33 cellular contexts compared by ENCODE assay signal in genomic region chr14:93201155-93201704, GRCh38.
"Had no signal": no experiment of that assay in that cellular context is flagged by ENCODE, and none has a peak within 500 bp of the region (broad histone marks: within the 10 kb centered on the region; RNA-seq: fewer than 3 reads in every experiment).

No MANE protein-coding gene starts in this region.

- H3K27me3 ChIP-seq: body of pancreas, cardiac muscle cell, dorsolateral prefrontal cortex, esophagus squamous epithelium had no signal

- H3K27ac Mint-ChIP-seq: activated B cell treated with CpG ODN at 0.5 μM for 24 hours; activated CD8-positive, alpha-beta T cell treated with anti-CD3 and anti-CD28 coated beads for 36 hours; activated naive CD8-positive, alpha-beta T cell; activated T-helper 17 cell treated with anti-CD3 and anti-CD28 coated beads, Interleukin-2, amount 50 U/mL, for 72 hours; dendritic cell treated with granulocyte-macrophage colony-stimulating factor and Interleukin-4, amounts not matched to agents 40 ng/mL and 50 ng/mL, for 4 days; T-helper 17 cell; T-helper 2 cell treated with Interferon-gamma antibody and Interleukin-4, amounts not matched to agents 5 μg/mL and 100 μg/mL, for 36 hours had no signal

- H3K4me3 Mint-ChIP-seq: activated B cell treated with CpG ODN at 0.5 μM for 24 hours; activated CD8-positive, alpha-beta T cell treated with anti-CD3 and anti-CD28 coated beads for 36 hours; activated naive CD8-positive, alpha-beta T cell; activated T-cell treated with anti-CD3 and anti-CD28 coated beads, Interleukin-2, amount 50 U/mL, for 4 hours; activated T-helper 17 cell treated with anti-CD3 and anti-CD28 coated beads, Interleukin-2, amount 50 U/mL, for 72 hours; dendritic cell treated with granulocyte-macrophage colony-stimulating factor and Interleukin-4, amounts not matched to agents 40 ng/mL and 50 ng/mL, for 4 days; effector memory CD8-positive, alpha-beta T cell; T-helper 17 cell; T-helper 2 cell treated with Interferon-gamma antibody and Interleukin-4, amounts not matched to agents 5 μg/mL and 100 μg/mL, for 36 hours had no signal

- H3K9me3 Mint-ChIP-seq: activated B cell treated with CpG ODN at 0.5 μM for 24 hours; activated CD8-positive, alpha-beta T cell treated with anti-CD3 and anti-CD28 coated beads for 36 hours; activated T-cell treated with anti-CD3 and anti-CD28 coated beads, Interleukin-2, amount 50 U/mL, for 4 hours; activated T-helper 17 cell treated with anti-CD3 and anti-CD28 coated beads, Interleukin-2, amount 50 U/mL, for 72 hours; dendritic cell treated with granulocyte-macrophage colony-stimulating factor and Interleukin-4, amounts not matched to agents 40 ng/mL and 50 ng/mL, for 4 days; effector memory CD8-positive, alpha-beta T cell; T-helper 2 cell treated with Interferon-gamma antibody and Interleukin-4, amounts not matched to agents 5 μg/mL and 100 μg/mL, for 36 hours had no signal

- FAIRE-seq: frontal cortex had no signal

- H3K9me3 ChIP-seq: body of pancreas, esophagus squamous epithelium had no signal

- H3K36me3 ChIP-seq: cardiac muscle cell had no signal

- H3K27me3 Mint-ChIP-seq: activated B cell treated with CpG ODN at 0.5 μM for 24 hours; activated CD8-positive, alpha-beta T cell treated with anti-CD3 and anti-CD28 coated beads for 36 hours; activated naive CD8-positive, alpha-beta T cell; activated T-helper 17 cell treated with anti-CD3 and anti-CD28 coated beads, Interleukin-2, amount 50 U/mL, for 72 hours; dendritic cell treated with granulocyte-macrophage colony-stimulating factor and Interleukin-4, amounts not matched to agents 40 ng/mL and 50 ng/mL, for 4 days; effector memory CD8-positive, alpha-beta T cell; T-helper 17 cell had no signal

- H3K27ac ChIP-seq: body of pancreas, cardiac muscle cell, coronary artery, dorsolateral prefrontal cortex, epithelial cell of prostate, esophagus squamous epithelium, WERI-Rb-1 had no signal

- DNase-seq: activated B cell treated with CpG ODN at 0.5 μM for 24 hours; activated CD4-positive, alpha-beta T cell treated with anti-CD3 and anti-CD28 coated beads for 48 hours; activated CD4-positive, alpha-beta T cell treated with anti-CD3 and anti-CD28 coated beads, Interleukin-2, amount 50 U/mL, for 1 hour; activated CD4-positive, alpha-beta T cell treated with anti-CD3 and anti-CD28 coated beads, Interleukin-2, amount 50 U/mL, for 48 hours; activated CD8-positive, alpha-beta memory T cell treated with anti-CD3 and anti-CD28 coated beads for 24 hours; activated CD8-positive, alpha-beta T cell treated with anti-CD3 and anti-CD28 coated beads for 36 hours; activated effector memory CD4-positive, alpha-beta T cell treated with Interleukin-2 at 50 U/mL for 16 hours; activated gamma-delta T cell treated with Interleukin-2 at 50 U/mL for 16 hours; activated naive CD4-positive, alpha-beta T cell treated with anti-CD3 and anti-CD28 coated beads, Interleukin-2, amount 50 U/mL, for 16 hours; activated naive CD4-positive, alpha-beta T cell treated with Interleukin-2 at 50 U/mL for 16 hours; activated T-cell treated with anti-CD3 and anti-CD28 coated beads, Interleukin-2, amount 50 U/mL, for 4 hours; amygdala; aorta; body of pancreas; central memory CD4-positive, alpha-beta T cell; dorsolateral prefrontal cortex; effector CD4-positive, alpha-beta T cell; effector memory CD8-positive, alpha-beta T cell; esophagus squamous epithelium; foreskin fibroblast; head of caudate nucleus; T-helper 1 cell; T-helper 17 cell; T1000; WERI-Rb-1 had no signal

- H3K4me3 ChIP-seq: body of pancreas, cardiac muscle cell, coronary artery, dorsolateral prefrontal cortex, esophagus squamous epithelium had no signal
